In the genomic region with DNA sequence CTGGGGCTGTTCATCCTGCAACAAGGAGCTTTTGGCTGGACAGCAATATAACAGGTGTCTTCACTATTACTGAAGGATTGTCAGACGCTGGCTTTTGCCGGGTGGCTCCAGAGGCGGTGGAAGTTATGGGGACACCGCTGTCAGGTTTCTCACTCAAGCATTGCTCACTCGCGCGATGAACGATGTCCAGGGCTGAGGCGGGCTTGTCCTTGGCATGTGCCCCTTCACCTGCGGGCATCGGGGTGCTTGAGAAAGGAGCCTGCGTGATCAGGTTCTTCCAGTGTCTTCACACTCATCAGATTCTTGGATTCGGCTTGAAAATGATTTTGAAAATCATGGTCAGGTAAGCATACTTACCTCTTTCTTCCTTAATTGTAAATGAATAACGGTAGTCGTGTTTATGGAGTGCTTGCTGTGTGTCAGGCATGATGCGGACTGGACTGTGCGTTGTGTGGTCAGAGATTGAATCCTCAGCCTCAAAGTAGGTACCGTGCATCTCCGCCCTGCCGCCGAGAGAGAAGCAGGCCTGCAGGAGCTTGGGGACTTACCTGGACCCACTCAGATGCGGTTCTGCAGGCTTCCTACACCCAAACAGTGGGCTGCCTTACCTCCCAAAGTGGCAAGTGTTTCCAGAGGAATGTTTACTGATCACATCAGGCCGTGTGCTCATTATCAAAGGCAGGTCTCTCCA, we compare ENCODE assay signal across 2 cellular contexts.
TF ChIP-seq lines count a peak whose summit lies in the region.

No MANE protein-coding gene starts in this region.

TF ChIP-seq in HepG2, 621 proteins besides CTCF, POLR2A, EP300 and RAD21 (continues in another document):
- TF ChIP-seq ELF3 (CRISPR knock-in tag; IDR thresholded peaks at IDR 0.05) (no peak), NONO (IDR thresholded peaks at IDR 0.05) (no peak), NONO (CRISPR knock-in tag; conservative IDR thresholded peaks at IDR 0.05) (no peak), GRHL1 (CRISPR knock-in tag; conservative IDR thresholded peaks at IDR 0.05) (no peak), NAIF1 (CRISPR knock-in tag; IDR thresholded peaks at IDR 0.05; ENCODE audit: borderline replicate concordance) (no peak), ZNF329 (CRISPR knock-in tag; IDR thresholded peaks at IDR 0.05; ENCODE audit: low read depth) (no peak), AFF4 (CRISPR knock-in tag; IDR thresholded peaks at IDR 0.05) (no peak), CEBPZ (IDR thresholded peaks at IDR 0.05; ENCODE audit: low read length) (no peak), U2AF1 (optimal IDR thresholded peaks at IDR 0.05; ENCODE audit: low read depth, low read length) (no peak)
- TF ChIP-seq, protein P1, sequence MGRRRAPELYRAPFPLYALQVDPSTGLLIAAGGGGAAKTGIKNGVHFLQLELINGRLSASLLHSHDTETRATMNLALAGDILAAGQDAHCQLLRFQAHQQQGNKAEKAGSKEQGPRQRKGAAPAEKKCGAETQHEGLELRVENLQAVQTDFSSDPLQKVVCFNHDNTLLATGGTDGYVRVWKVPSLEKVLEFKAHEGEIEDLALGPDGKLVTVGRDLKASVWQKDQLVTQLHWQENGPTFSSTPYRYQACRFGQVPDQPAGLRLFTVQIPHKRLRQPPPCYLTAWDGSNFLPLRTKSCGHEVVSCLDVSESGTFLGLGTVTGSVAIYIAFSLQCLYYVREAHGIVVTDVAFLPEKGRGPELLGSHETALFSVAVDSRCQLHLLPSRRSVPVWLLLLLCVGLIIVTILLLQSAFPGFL (CRISPR knock-in tag; IDR thresholded peaks at IDR 0.05) = no peak

TF ChIP-seq in SK-N-SH treated with all-trans-retinoic acid at 6 μM for 48 hours, 23 proteins besides CTCF, POLR2A, EP300 and RAD21:
- TF ChIP-seq CSRNP3 (CRISPR knock-in tag; IDR thresholded peaks at IDR 0.05) (no peak), GLIS3 (CRISPR knock-in tag; IDR thresholded peaks at IDR 0.05) (no peak)
- TF ChIP-seq, protein P2, sequence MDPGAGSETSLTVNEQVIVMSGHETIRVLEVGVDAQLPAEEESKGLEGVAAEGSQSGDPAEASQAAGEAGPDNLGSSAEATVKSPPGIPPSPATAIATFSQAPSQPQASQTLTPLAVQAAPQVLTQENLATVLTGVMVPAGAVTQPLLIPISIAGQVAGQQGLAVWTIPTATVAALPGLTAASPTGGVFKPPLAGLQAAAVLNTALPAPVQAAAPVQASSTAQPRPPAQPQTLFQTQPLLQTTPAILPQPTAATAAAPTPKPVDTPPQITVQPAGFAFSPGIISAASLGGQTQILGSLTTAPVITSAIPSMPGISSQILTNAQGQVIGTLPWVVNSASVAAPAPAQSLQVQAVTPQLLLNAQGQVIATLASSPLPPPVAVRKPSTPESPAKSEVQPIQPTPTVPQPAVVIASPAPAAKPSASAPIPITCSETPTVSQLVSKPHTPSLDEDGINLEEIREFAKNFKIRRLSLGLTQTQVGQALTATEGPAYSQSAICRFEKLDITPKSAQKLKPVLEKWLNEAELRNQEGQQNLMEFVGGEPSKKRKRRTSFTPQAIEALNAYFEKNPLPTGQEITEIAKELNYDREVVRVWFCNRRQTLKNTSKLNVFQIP (CRISPR knock-in tag; IDR thresholded peaks at IDR 0.05; ENCODE audit: borderline replicate concordance, low read depth) = no peak
